ENCODE assay signal across 10 cellular contexts in genomic region chr10:102628451-102628911, GRCh38. TPM values are rescaled to one million over a fixed set of nuclear protein-coding genes. Genes with fewer than 3 reads are reported as not detected.
DNase-seq lines count a peak whose midpoint lies in the region; ATAC-seq, FAIRE-seq and TF ChIP-seq lines count a peak whose summit lies in the region.
"Had no signal": no experiment of that assay in that cellular context is flagged by ENCODE, and none has a peak within 500 bp of the region (broad histone marks: within the 10 kb centered on the region; RNA-seq: fewer than 3 reads in every experiment).

No MANE protein-coding gene starts in this region.

- no peaks in the 10 kb centered on the region for H3K9me3 Mint-ChIP-seq in activated T-cell treated with anti-CD3 and anti-CD28 coated beads, Interleukin-2, amount 50 U/mL, for 24 hours

- FAIRE-seq in H1 (lab: Jason Lieb, UNC) (no peak), urothelium cell line (lab: Jason Lieb, UNC) (peak; percentile 83)
- FAIRE-seq: A204.1 had no signal

- ATAC-seq in HG02938 (IDR thresholded peaks at IDR 0.05; ENCODE audit: unreplicated experiment) (no peak), GM18519 (IDR thresholded peaks at IDR 0.05; ENCODE audit: low FRiP score, unreplicated experiment) (no peak)

- H3K4me2 ChIP-seq in H1 (ENCODE audit: insufficient read depth in 1 of 2, low read depth in 2 of 2, low read length in 2 of 2): peak overlapping the region; percentile 37 to 45; a peak in 2 of 4 replicates

- TF ChIP-seq POLR2A in H1 (IDR thresholded peaks at IDR 0.05; ENCODE audit: control extremely low read depth in 1 of 2, low read depth in 2 of 2, low read length in 2 of 2): no peak

- H2BK120ac ChIP-seq in H1 (replicated peaks; ENCODE audit: low read depth, low read length): peak overlapping the region; percentile 87

- H2BK20ac ChIP-seq in H1 (ENCODE audit: low read length): peak overlapping the region; percentile 93

- peak overlapping the region; percentile 99 for H3K27ac ChIP-seq in H1 (ENCODE audit: low read depth, low read length)

- peaks cover 26 to 55% (median 43%) of the 10 kb centered on the region in 4 experiments for H3K4me1 ChIP-seq in H1 (replicated peaks in 1 of 4; ENCODE audit: control insufficient read depth in 3 of 4, insufficient read depth in 4 of 4, low read length in 3 of 4)

- no peak for TF ChIP-seq CTCF in H1 (IDR thresholded peaks at IDR 0.05; ENCODE audit: control extremely low read depth in 1 of 3, insufficient read depth in 1 of 3, low read depth in 1 of 3, low read length in 3 of 3)

- H3K14ac ChIP-seq in H1 (ENCODE audit: insufficient read length): peak overlapping the region; percentile 27

- no peak overlapping the region for H3K4me3 Mint-ChIP-seq in activated T-cell treated with anti-CD3 and anti-CD28 coated beads, Interleukin-2, amount 50 U/mL, for 24 hours

- no peaks in the 10 kb centered on the region for H3K79me2 ChIP-seq in H1 (ENCODE audit: control insufficient read depth in 1 of 2, insufficient read depth in 2 of 2, low read length in 2 of 2)

- 74% methylated on average over 11 of the region's 11 CpGs; no CpG with 5 or more reads in 1 of the 2 experiments for WGBS in H1 (ENCODE audit: extremely low coverage in 1 of 2, insufficient coverage in 1 of 2, insufficient read length in 1 of 2, insufficient replicate concordance in 2 of 2, low coverage in 1 of 2, low lambda C conversion rate in 2 of 2, missing lambda C conversion rate in 1 of 2), 2 experiments

- H3K9ac ChIP-seq in H1 (replicated peaks in 1 of 4; ENCODE audit: extremely low read depth in 1 of 4, low read depth in 3 of 4, low read length in 3 of 4): peak overlapping the region in 3 of 4 experiments; percentile 25 to 88 (median 84); a peak in 4 of 7 replicates

- peaks cover 21% of the 10 kb centered on the region for H3K4me1 Mint-ChIP-seq in activated T-cell treated with anti-CD3 and anti-CD28 coated beads, Interleukin-2, amount 50 U/mL, for 24 hours (ENCODE audit: low read depth)

- peak overlapping the region; percentile 91 for H3K18ac ChIP-seq in H1 (ENCODE audit: extremely low read depth, low read length)

- H3K4ac ChIP-seq in H1 (replicated peaks; ENCODE audit: insufficient read length, low read depth, low read length): peak overlapping the region; percentile 88

- no peaks in the 10 kb centered on the region for H3K79me1 ChIP-seq in H1 (ENCODE audit: low read depth, low read length)

- peak overlapping the region; percentile 60 for H4K8ac ChIP-seq in H1 (ENCODE audit: extremely low read depth, insufficient read depth, low read length)

- H3K56ac ChIP-seq in H1 (replicated peaks; ENCODE audit: insufficient read length, low read depth, low read length): no peak overlapping the region

- H4K5ac ChIP-seq in H1 (ENCODE audit: insufficient read length, low read depth, low read length): peak overlapping the region; percentile 77

- CTCF ChIA-PET in H1 (lab: Charles Lee; ENCODE audit: partially characterized antibody): interaction anchor here (0.6 to 14.3 kb wide), 9 partner anchors 13 to 512 kb away, joined by 3 to 160 read pairs (median 7); partner anchors contain the start of gene TRIM8

- no peaks in the 10 kb centered on the region for H4K20me1 ChIP-seq in H1 (replicated peaks in 1 of 2; ENCODE audit: control insufficient read depth in 1 of 2, insufficient read depth in 2 of 2, low read length in 2 of 2)

- peak overlapping the region; percentile 36; the same call in 1 of the 2 replicates for H2BK15ac ChIP-seq in H1 (ENCODE audit: low read length)

- H3K4me3 ChIP-seq in H1 (ENCODE audit: extremely low read depth in 1 of 4, insufficient read depth in 2 of 4, low read depth in 3 of 4, low read length in 4 of 4): no peak overlapping the region

- peak; percentile 17 for DNase-seq in DMS53 (lab: John Stamatoyannopoulos, UW)
- no peak for DNase-seq in DMS53 treated with DMSO at 0.1 percent for 48 hours (lab: John Stamatoyannopoulos, UW; ENCODE audit: unreplicated experiment)
- DNase-seq in H1 (ENCODE audit: low read depth in 1 of 2, low spot score in 2 of 2): no peak
- peak; percentile 85 for DNase-seq in midbrain (lab: John Stamatoyannopoulos, UW)
- peak; percentile 74 for DNase-seq in urothelium cell line (ENCODE audit: low spot score)
- DNase-seq in activated T-cell treated with anti-CD3 and anti-CD28 coated beads, Interleukin-2, amount 50 U/mL, for 24 hours: no peak
- DNase-seq: NCI-H69 had no signal

- POLR2A ChIA-PET in H1 (lab: Charles Lee; ENCODE audit: partially characterized antibody): interaction anchor here (0.8 to 5.6 kb wide), 8 partner anchors 9 to 99 kb away, joined by 3 to 51 read pairs (median 12); partner anchors contain the start of gene TRIM8

- no peak for TF ChIP-seq EP300 in H1 (IDR thresholded peaks at IDR 0.05; ENCODE audit: borderline replicate concordance in 1 of 2, low read depth in 2 of 2, low read length in 2 of 2)

- H3K27me3 ChIP-seq in H1 (replicated peaks in 1 of 4; ENCODE audit: control insufficient read depth in 3 of 4, extremely low read depth in 1 of 4, insufficient read depth in 3 of 4, low read length in 3 of 4): no peaks in the 10 kb centered on the region

- no peaks in the 10 kb centered on the region for H3K9me3 ChIP-seq in H1 (ENCODE audit: insufficient read depth in 2 of 2, low read depth in 1 of 2, low read length in 1 of 2)

- no peak overlapping the region for H3K27ac Mint-ChIP-seq in activated T-cell treated with anti-CD3 and anti-CD28 coated beads, Interleukin-2, amount 50 U/mL, for 24 hours

- H3K23ac ChIP-seq in H1 (ENCODE audit: insufficient read length): no peak overlapping the region

- H2BK12ac ChIP-seq in H1 (ENCODE audit: low read depth, low read length): peak overlapping the region; percentile 99

- no peaks in the 10 kb centered on the region; the same call in none of the 2 replicates for H3K23me2 ChIP-seq in H1 (ENCODE audit: low read depth, low read length)

- peak overlapping the region; percentile 94 for H4K91ac ChIP-seq in H1 (replicated peaks; ENCODE audit: insufficient read length, low read length)

- no peak for TF ChIP-seq RAD21 in H1 (IDR thresholded peaks at IDR 0.05 in 1 of 2, conservative IDR thresholded peaks at IDR 0.05 in 1 of 2; ENCODE audit: low read depth in 2 of 2, low read length in 2 of 2)

- H2BK5ac ChIP-seq in H1 (ENCODE audit: low read depth, low read length): peak overlapping the region; percentile 96

- peaks cover 9% of the 10 kb centered on the region for H3K36me3 Mint-ChIP-seq in activated T-cell treated with anti-CD3 and anti-CD28 coated beads, Interleukin-2, amount 50 U/mL, for 24 hours (ENCODE audit: low read depth)

- H3K36me3 ChIP-seq in H1 (ENCODE audit: control insufficient read depth in 2 of 4, insufficient read depth in 4 of 4, low read length in 3 of 4): no peaks in the 10 kb centered on the region; a peak in 1 of 8 replicates

- H2AK5ac ChIP-seq in H1 (ENCODE audit: low read depth, low read length): peak overlapping the region; percentile 45; the same call in 1 of the 2 replicates

- no peaks in the 10 kb centered on the region for H3K27me3 Mint-ChIP-seq in activated T-cell treated with anti-CD3 and anti-CD28 coated beads, Interleukin-2, amount 50 U/mL, for 24 hours

- no peak overlapping the region for H2AFZ ChIP-seq in H1 (ENCODE audit: low read length)

TF ChIP-seq in H1, 55 proteins besides CTCF, POLR2A, EP300 and RAD21:
- TF ChIP-seq SIX5 (IDR thresholded peaks at IDR 0.05; ENCODE audit: low read depth, low read length) (no peak), NRF1 (IDR thresholded peaks at IDR 0.05; ENCODE audit: low read depth, low read length) (no peak), SRF (IDR thresholded peaks at IDR 0.05; ENCODE audit: low read depth, low read length) (no peak), NANOG (IDR thresholded peaks at IDR 0.05; ENCODE audit: insufficient read depth, low read depth, low read length, poor library complexity, severe bottlenecking) (no peak), TBP (IDR thresholded peaks at IDR 0.05; ENCODE audit: low read depth, low read length) (no peak), RFX5 (IDR thresholded peaks at IDR 0.05; ENCODE audit: borderline replicate concordance, low read depth, low read length) (no peak), KDM1A (IDR thresholded peaks at IDR 0.05; ENCODE audit: borderline replicate concordance, low read length) (no peak), TAF1 (IDR thresholded peaks at IDR 0.05; ENCODE audit: low read depth, low read length) (no peak), CTBP2 (IDR thresholded peaks at IDR 0.05; ENCODE audit: borderline replicate concordance, insufficient read depth, insufficient read length, low read length) (no peak), GABPA (IDR thresholded peaks at IDR 0.05; ENCODE audit: borderline replicate concordance, insufficient read depth, low read length) (no peak), SUZ12 (IDR thresholded peaks at IDR 0.05; ENCODE audit: low read length) (no peak), TEAD4 (IDR thresholded peaks at IDR 0.05; ENCODE audit: low read depth, low read length) (no peak)

RNA-seq across cellular contexts. Expression of gene TRIM8, which starts 15.8 kb away (rescaled TPM):
- total RNA-seq in H1 (2021; fragmentation: NEBNext Ultra II Directional; extraction: Animal tissue kit (Norgen Biotek cat#: 25700)): 35.4 and 38.8 TPM in 2 replicates
- 24.9 and 34.6 TPM in 2 replicates for polyA plus RNA-seq in H1 (2011; rRNA removed)
- 20.5 TPM for polyA plus RNA-seq in H1 (2011; cell fraction: cytosol; rRNA removed)
- polyA plus RNA-seq in H1 (2011; cell fraction: nucleus; rRNA removed): 32.2 TPM
- 36.1 to 44.6 TPM (median 40.7 TPM) in 4 replicates for polyA plus RNA-seq in H1 (2012, experiment 1 of 2)
- polyA plus RNA-seq in H1 (2012, experiment 2 of 2): 42.4 TPM
- polyA plus RNA-seq in H1 (2013, experiment 1 of 2): 15.8 TPM
- 16.3 TPM for polyA plus RNA-seq in H1 (2013, experiment 2 of 2)
- polyA minus RNA-seq in H1 (2011; rRNA and poly(A)+ RNA removed): 14.4 and 15.0 TPM in 2 replicates
- 20.2 TPM for polyA minus RNA-seq in H1 (2011; cell fraction: cytosol; rRNA and poly(A)+ RNA removed)
- polyA minus RNA-seq in H1 (2011; cell fraction: nucleus; rRNA and poly(A)+ RNA removed): 21.2 TPM

Comparison
In these comparisons a context has a peak if more than half of its experiments do, and no peak if none do; other contexts are left out.
1. DNase-seq: peak in DMS53 (single experiment), midbrain (single experiment) and urothelium cell line (single experiment); none in DMS53 treated with DMSO at 0.1 percent for 48 hours (single experiment), H1 (0 of 2) and activated T-cell treated with anti-CD3 and anti-CD28 coated beads, Interleukin-2, amount 50 U/mL, for 24 hours (single experiment).